Comparison of ENCODE assay signal across 33 cellular contexts in the genomic region with DNA sequence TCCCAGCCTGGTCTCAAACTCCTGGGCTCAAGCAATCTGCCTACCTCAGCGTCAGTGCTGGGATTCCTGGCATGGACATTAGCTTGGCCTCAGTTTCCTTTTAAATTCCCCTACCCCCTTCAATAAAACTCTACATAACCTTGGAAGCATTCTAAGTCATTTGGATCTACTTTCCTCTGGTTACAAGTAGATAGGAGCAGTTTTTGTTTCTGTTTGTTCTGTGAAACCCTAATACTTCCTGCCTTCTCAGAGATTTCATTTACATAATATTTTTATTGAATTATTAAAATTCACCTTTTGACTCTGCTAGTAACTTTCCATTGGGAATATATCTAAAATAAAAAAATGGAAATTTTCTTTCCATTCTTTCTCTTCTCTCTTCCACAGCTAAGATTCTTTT. TPM values are rescaled to one million over a fixed set of nuclear protein-coding genes. Genes with fewer than 3 reads are reported as not detected.
"Had no signal": no experiment of that assay in that cellular context is flagged by ENCODE, and none has a peak within 500 bp of the region (broad histone marks: within the 10 kb centered on the region; RNA-seq: fewer than 3 reads in every experiment).

No MANE protein-coding gene starts in this region.

- ATAC-seq: activated CD4-positive, alpha-beta T cell treated with anti-CD3 and anti-CD28 coated beads for 36 hours; activated naive CD4-positive, alpha-beta T cell treated with anti-CD3 and anti-CD28 coated beads, Interleukin-2, amount 50 U/mL, for 72 hours; activated T-helper 17 cell treated with anti-CD3 and anti-CD28 coated beads, Interleukin-2, amount 50 U/mL, for 72 hours; esophagus mucosa; psoas muscle; upper lobe of right lung had no signal

- H3K4me1 Mint-ChIP-seq: mesothelial cell of epicardium had no signal

- H3K27ac Mint-ChIP-seq: activated CD4-positive, alpha-beta T cell treated with anti-CD3 and anti-CD28 coated beads for 36 hours; endodermal cell; mesothelial cell of epicardium had no signal

- H3K27ac ChIP-seq: brain microvascular endothelial cell, parathyroid adenoma, psoas muscle, sigmoid colon, suprapubic skin, tibial artery, upper lobe of right lung had no signal

- DNase-seq: activated CD4-positive, alpha-beta T cell treated with anti-CD3 and anti-CD28 coated beads for 36 hours; activated CD4-positive, alpha-beta T cell treated with anti-CD3 and anti-CD28 coated beads, Interleukin-2, amount 50 U/mL, for 48 hours; activated CD4-positive, CD25-positive, alpha-beta regulatory T cell; activated CD8-positive, alpha-beta memory T cell treated with anti-CD3 and anti-CD28 coated beads for 24 hours; activated CD8-positive, alpha-beta memory T cell treated with anti-CD3 and anti-CD28 coated beads, Interleukin-2, amount 50 U/mL, for 48 hours; activated gamma-delta T cell treated with Interleukin-2 at 50 U/mL for 16 hours; activated T-cell treated with anti-CD3 and anti-CD28 coated beads, Interleukin-2, amount 50 U/mL, for 24 hours; amniotic stem cell; brain microvascular endothelial cell; endodermal cell; foreskin fibroblast; head of caudate nucleus; hypothalamus; naive B cell; occipital lobe; psoas muscle; sigmoid colon; small intestine; stimulated activated CD4-positive, alpha-beta T cell treated with anti-CD3 and anti-CD28 coated beads, Interleukin-2, amount 100 ng/mL, for 24 hours; stimulated activated naive CD4-positive, alpha-beta T cell; tibial artery; upper lobe of right lung had no signal

- H3K27me3 ChIP-seq: brain microvascular endothelial cell, sigmoid colon, suprapubic skin, tibial artery, upper lobe of right lung had no signal

- H3K9me3 ChIP-seq: psoas muscle, sigmoid colon, suprapubic skin, tibial artery, upper lobe of right lung had no signal

- H3K27me3 Mint-ChIP-seq: activated CD4-positive, alpha-beta T cell treated with anti-CD3 and anti-CD28 coated beads for 36 hours; activated T-cell treated with anti-CD3 and anti-CD28 coated beads, Interleukin-2, amount 50 U/mL, for 24 hours; activated T-helper 17 cell treated with anti-CD3 and anti-CD28 coated beads, Interleukin-2, amount 50 U/mL, for 72 hours; naive B cell had no signal

- H3K4me3 ChIP-seq: psoas muscle, sigmoid colon, suprapubic skin, tibial artery, upper lobe of right lung had no signal

- H3K4me3 Mint-ChIP-seq: activated CD4-positive, alpha-beta T cell treated with anti-CD3 and anti-CD28 coated beads for 36 hours; activated T-cell treated with anti-CD3 and anti-CD28 coated beads, Interleukin-2, amount 50 U/mL, for 24 hours; activated T-helper 17 cell treated with anti-CD3 and anti-CD28 coated beads, Interleukin-2, amount 50 U/mL, for 72 hours; endodermal cell; mesothelial cell of epicardium; naive B cell; neural crest cell had no signal

- H3K4me1 ChIP-seq: psoas muscle had no signal

- H3K9me3 Mint-ChIP-seq: activated naive CD4-positive, alpha-beta T cell treated with anti-CD3 and anti-CD28 coated beads, Interleukin-2, amount 50 U/mL, for 72 hours; activated T-helper 17 cell treated with anti-CD3 and anti-CD28 coated beads, Interleukin-2, amount 50 U/mL, for 72 hours; mesothelial cell of epicardium; naive B cell had no signal

RNA-seq across cellular contexts. Expression of a gene that starts 53.3 kb away (rescaled TPM):
- total RNA-seq: activated CD4-positive, alpha-beta T cell treated with anti-CD3 and anti-CD28 coated beads for 36 hours; activated naive CD4-positive, alpha-beta T cell treated with anti-CD3 and anti-CD28 coated beads, Interleukin-2, amount 50 U/mL, for 72 hours; activated T-helper 17 cell treated with anti-CD3 and anti-CD28 coated beads, Interleukin-2, amount 50 U/mL, for 72 hours; astrocyte; cardiac septum; esophagus mucosa; kidney epithelial cell; neural crest cell; psoas muscle; sigmoid colon; T-helper 2 cell treated with Interferon-gamma antibody and Interleukin-4, amounts not matched to agents 100 ng/mL and 5 ng/mL, for 36 hours; upper lobe of right lung had no signal
